In genomic region chr1:32179443-32180185, GRCh38 we compare ENCODE assay signal across 8 cellular contexts.
DNase-seq lines count a peak whose midpoint lies in the region; ATAC-seq lines count a peak whose summit lies in the region.

TXLNA (plus strand) TSS chr1:32179675; CDS start chr1:32180346, 671 bp downstream.

- peak within 1 kb of the TSS; percentile 88 for H3K27ac ChIP-seq in caudate nucleus (ENCODE audit: low read depth, low read length)

- DNase-seq in AG08395 (ENCODE audit: low spot score) (peak; percentile 97), NCI-H226 (peak; percentile 94), caudate nucleus (lab: John Stamatoyannopoulos, UW) (peak in 60 of 61 donors; percentile 32 to 99 (median 90)), islet precursor cell (peak; percentile 97)
- peak; percentile 80 to 88 (median 84) for DNase-seq in activated CD4-positive, CD25-positive, alpha-beta regulatory T cell (lab: John Stamatoyannopoulos, UW)
- DNase-seq in stimulated activated CD4-positive, alpha-beta T cell treated with anti-CD3 and anti-CD28 coated beads, Interleukin-12 subunit alpha, Interleukin-12 subunit beta, amount 100 ng/mL, for 48 hours (ENCODE audit: low read depth in 2 of 3, low spot score in 1 of 3): peak; percentile 81 to 91 (median 88)

- ATAC-seq in GM18909 (IDR thresholded peaks at IDR 0.05; ENCODE audit: poor library complexity, unreplicated experiment) (peak; percentile 89), HG03159 (IDR thresholded peaks at IDR 0.05; ENCODE audit: unreplicated experiment) (peak; percentile 79)

Comparison
In these comparisons a context has a peak if more than half of its experiments do, and no peak if none do; other contexts are left out.
1. Peak in every context shown above with its lines: DNase-seq, ATAC-seq and H3K27ac ChIP-seq.